ENCODE assay signal across 20 cellular contexts in the genomic region with DNA sequence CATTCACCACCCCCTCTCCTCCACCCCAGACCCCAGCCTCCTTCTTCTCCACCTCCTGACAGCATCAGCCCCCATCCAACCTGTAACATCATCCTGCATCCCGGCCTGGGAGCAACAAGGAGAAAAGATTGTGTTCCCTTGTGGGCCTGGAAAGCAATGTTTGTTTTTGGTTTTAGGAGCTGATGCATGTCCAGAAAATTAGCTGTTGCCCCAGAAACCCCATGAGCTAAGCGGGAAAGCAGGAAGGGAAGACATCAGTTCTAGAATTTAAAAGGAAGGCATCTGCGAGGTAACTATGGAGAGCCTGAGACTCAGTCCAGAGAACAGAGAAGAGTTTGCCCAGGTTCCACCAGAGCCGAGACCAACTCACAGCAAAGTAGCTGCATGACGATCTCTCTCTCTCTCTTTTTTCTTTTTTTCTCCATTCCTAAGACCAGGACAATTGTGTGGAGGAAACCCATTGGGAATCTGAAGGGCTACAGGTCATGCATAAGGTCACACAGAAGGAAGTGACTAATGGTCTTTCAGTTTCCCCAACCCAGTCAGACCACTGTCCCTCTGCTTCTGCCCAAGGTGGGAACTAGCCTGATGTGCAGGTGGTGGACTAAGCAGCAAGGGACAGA.
DNase-seq lines count a peak whose midpoint lies in the region; ATAC-seq and TF ChIP-seq lines count a peak whose summit lies in the region.
"Had no signal": no experiment of that assay in that cellular context is flagged by ENCODE, and none has a peak within 500 bp of the region (broad histone marks: within the 10 kb centered on the region; RNA-seq: fewer than 3 reads in every experiment).

No MANE protein-coding gene starts in this region.

- POLR2A ChIA-PET in PC-3 (lab: Charles Lee; ENCODE audit: unreplicated experiment): interaction anchor here (0.6 kb wide), 2 partner anchors 122 to 329 kb away, joined by 5 read pairs; no protein-coding TSS in a partner anchor
- POLR2A ChIA-PET in naive thymus-derived CD4-positive, alpha-beta T cell (lab: Charles Lee): no interaction called here

- H3F3A ChIP-seq in PC-3 (ENCODE audit: low read length, unreplicated experiment): no peaks in the 10 kb centered on the region

- intact Hi-C loops in PC-3 (cut with micrococcal nuclease) (no loop called here), esophagus muscularis mucosa (cut with DNase I) (no loop called here)
- intact Hi-C loops in naive thymus-derived CD4-positive, alpha-beta T cell (cut with micrococcal nuclease): no loop called here

- H3K36me3 ChIP-seq in PC-3 (ENCODE audit: low read depth, low read length) (no peaks in the 10 kb centered on the region), endodermal cell (ENCODE audit: control insufficient read depth, insufficient read depth, low read length) (no peaks in the 10 kb centered on the region), osteoblast (ENCODE audit: insufficient read depth, low read length) (no peaks in the 10 kb centered on the region), esophagus muscularis mucosa (no peaks in the 10 kb centered on the region), brain microvascular endothelial cell (replicated peaks) (no peaks in the 10 kb centered on the region)
- no peaks in the 10 kb centered on the region for H3K36me3 ChIP-seq in naive thymus-derived CD4-positive, alpha-beta T cell (ENCODE audit: control insufficient read depth in 2 of 3, insufficient read depth in 3 of 3, low read length in 3 of 3)
- H3K36me3 ChIP-seq: colonic mucosa, right atrium auricular region had no signal

- TF ChIP-seq EP300 in esophagus muscularis mucosa (IDR thresholded peaks at IDR 0.05): no peak

- H3K4me2 ChIP-seq in PC-3 (ENCODE audit: low read length) (no peak overlapping the region), osteoblast (ENCODE audit: insufficient read depth, low read length) (no peak overlapping the region)

- CTCF ChIA-PET in PC-3 (lab: Charles Lee): interaction anchor here (0.6 kb wide), 1 partner anchor 244 kb away, joined by 3 read pairs; no protein-coding TSS in a partner anchor
- CTCF ChIA-PET in naive thymus-derived CD4-positive, alpha-beta T cell (lab: Charles Lee): no interaction called here

- H3K4me3 Mint-ChIP-seq in endodermal cell: no peak overlapping the region
- H3K4me3 Mint-ChIP-seq in naive thymus-derived CD4-positive, alpha-beta T cell: no peak overlapping the region
- H3K4me3 Mint-ChIP-seq: activated naive CD4-positive, alpha-beta T cell treated with anti-CD3 and anti-CD28 coated beads, Interleukin-2, amount 50 U/mL, for 24 hours; activated T-cell treated with anti-CD3 and anti-CD28 coated beads, Interleukin-2, amount 50 U/mL, for 4 hours had no signal

- H4K20me1 ChIP-seq in PC-3 (ENCODE audit: low read length): no peaks in the 10 kb centered on the region
- H4K20me1 ChIP-seq in osteoblast (ENCODE audit: insufficient read depth, low read length): peaks cover 16% of the 10 kb centered on the region

- peak; percentile 62 for ATAC-seq in PC-3
- ATAC-seq in naive thymus-derived CD4-positive, alpha-beta T cell: no peak
- ATAC-seq: activated T-cell treated with anti-CD3 and anti-CD28 coated beads, Interleukin-2, amount 50 U/mL, for 4 hours had no signal

- H3K27ac ChIP-seq in PC-3 (ENCODE audit: low read length) (no peak overlapping the region), endodermal cell (ENCODE audit: low read depth, low read length) (no peak overlapping the region), osteoblast (ENCODE audit: low read depth, low read length) (no peak overlapping the region), esophagus muscularis mucosa (replicated peaks in 1 of 4) (no peak overlapping the region), brain microvascular endothelial cell (no peak overlapping the region)
- no peak overlapping the region for H3K27ac ChIP-seq in naive thymus-derived CD4-positive, alpha-beta T cell (ENCODE audit: low read depth, low read length)
- H3K27ac ChIP-seq: 22Rv1, colonic mucosa, right atrium auricular region had no signal

- peak; percentile 9 for DNase-seq in DMS79 treated with DMSO at 0.1 percent for 48 hours (lab: John Stamatoyannopoulos, UW)
- no peak for DNase-seq in DMS79 (lab: John Stamatoyannopoulos, UW)
- DNase-seq in PC-3: peak; percentile 25
- DNase-seq in endodermal cell: peak; percentile 45
- DNase-seq in osteoblast (ENCODE audit: insufficient read length, low spot score, missing footprints): peak; percentile 79
- DNase-seq in esophagus muscularis mucosa (ENCODE audit: extremely low spot score): no peak
- DNase-seq in naive thymus-derived CD4-positive, alpha-beta T cell: no peak
- no peak for DNase-seq in brain microvascular endothelial cell
- DNase-seq: activated CD4-positive, CD25-positive, alpha-beta regulatory T cell treated with anti-CD3 and anti-CD28 coated beads, Interleukin-2, amount 50 U/mL, for 72 hours; activated T-cell treated with anti-CD3 and anti-CD28 coated beads, Interleukin-2, amount 50 U/mL, for 4 hours; colonic mucosa; hippocampal formation; MV-4-11; NCI-H187 treated with DMSO at 0.1 percent for 48 hours; stimulated activated CD4-positive, alpha-beta T cell treated with anti-CD3 and anti-CD28 coated beads, Interleukin-12 subunit alpha, Interleukin-12 subunit beta, amount 100 ng/mL, for 4 hours; T1000 had no signal

- TF ChIP-seq CTCF in PC-3 (conservative IDR thresholded peaks at IDR 0.05; ENCODE audit: low read depth, low read length) (no peak), endodermal cell (conservative IDR thresholded peaks at IDR 0.05) (no peak), osteoblast (IDR thresholded peaks at IDR 0.05; ENCODE audit: extremely low read depth, low read depth, low read length) (no peak), esophagus muscularis mucosa (IDR thresholded peaks at IDR 0.05) (no peak), brain microvascular endothelial cell (IDR thresholded peaks at IDR 0.05; ENCODE audit: low read depth, low read length, missing control alignments) (no peak)

- in situ Hi-C loops in brain microvascular endothelial cell (cut with HindIII; ENCODE audit: low pct_ligation_motif_present, low sequenced_read_pairs): loop anchor here (25.0 kb wide), 1 partner anchor 231 kb away; no protein-coding TSS in a partner anchor

- H3K27me3 Mint-ChIP-seq in endodermal cell (ENCODE audit: insufficient read depth): peaks cover 4% of the 10 kb centered on the region
- no peaks in the 10 kb centered on the region for H3K27me3 Mint-ChIP-seq in naive thymus-derived CD4-positive, alpha-beta T cell
- H3K27me3 Mint-ChIP-seq: activated naive CD4-positive, alpha-beta T cell treated with anti-CD3 and anti-CD28 coated beads, Interleukin-2, amount 50 U/mL, for 24 hours had no signal

- no peaks in the 10 kb centered on the region for H3K36me3 Mint-ChIP-seq in endodermal cell (ENCODE audit: low read depth)
- H3K36me3 Mint-ChIP-seq in naive thymus-derived CD4-positive, alpha-beta T cell: peaks cover 0 to 10% (median 4%) of the 10 kb centered on the region in 5 donors

- H3K27me3 ChIP-seq in PC-3 (ENCODE audit: low read length) (no peaks in the 10 kb centered on the region), endodermal cell (ENCODE audit: control insufficient read depth, insufficient read depth, low read length, poor library complexity, severe bottlenecking) (no peaks in the 10 kb centered on the region), osteoblast (ENCODE audit: insufficient read depth, low read length) (no peaks in the 10 kb centered on the region), esophagus muscularis mucosa (no peaks in the 10 kb centered on the region), brain microvascular endothelial cell (replicated peaks) (no peaks in the 10 kb centered on the region)
- no peaks in the 10 kb centered on the region for H3K27me3 ChIP-seq in naive thymus-derived CD4-positive, alpha-beta T cell (ENCODE audit: control insufficient read depth in 2 of 2, insufficient read depth in 2 of 2, low read length in 2 of 2)
- H3K27me3 ChIP-seq: colonic mucosa, right atrium auricular region had no signal

- H3K9ac ChIP-seq in PC-3 (ENCODE audit: low read length) (no peak overlapping the region), endodermal cell (ENCODE audit: extremely low read depth, low read length, poor library complexity, severe bottlenecking) (no peak overlapping the region)

- peaks cover 17% of the 10 kb centered on the region for H3K4me1 ChIP-seq in PC-3 (ENCODE audit: insufficient read depth, low read length)
- H3K4me1 ChIP-seq in endodermal cell (ENCODE audit: control insufficient read depth, insufficient read depth, low read length): peaks cover 4% of the 10 kb centered on the region
- peaks cover 15% of the 10 kb centered on the region for H3K4me1 ChIP-seq in osteoblast (ENCODE audit: insufficient read depth, low read length)
- no peaks in the 10 kb centered on the region for H3K4me1 ChIP-seq in esophagus muscularis mucosa
- H3K4me1 ChIP-seq in naive thymus-derived CD4-positive, alpha-beta T cell (ENCODE audit: control insufficient read depth in 2 of 2, insufficient read depth in 2 of 2, low read length in 2 of 2): no peaks in the 10 kb centered on the region
- H3K4me1 ChIP-seq: colonic mucosa had no signal

- 95 to 100% methylated on average over 1 to 5 of the region's 5 CpGs for WGBS in endodermal cell (ENCODE audit: insufficient coverage in 1 of 2, insufficient read length in 1 of 2), 2 experiments
- WGBS in esophagus muscularis mucosa: 82% methylated on average over 5 of the region's 5 CpGs

- no peak overlapping the region for H3K4me3 ChIP-seq in PC-3 (ENCODE audit: low read length)
- no peak overlapping the region for H3K4me3 ChIP-seq in endodermal cell (ENCODE audit: low read length)
- no peak overlapping the region for H3K4me3 ChIP-seq in osteoblast (ENCODE audit: insufficient read depth, low read length)
- H3K4me3 ChIP-seq in esophagus muscularis mucosa: no peak overlapping the region
- H3K4me3 ChIP-seq in naive thymus-derived CD4-positive, alpha-beta T cell (ENCODE audit: low read length): no peak overlapping the region
- H3K4me3 ChIP-seq in brain microvascular endothelial cell (ENCODE audit: low read depth, low read length): no peak overlapping the region
- H3K4me3 ChIP-seq: colonic mucosa, lung, right atrium auricular region had no signal

- H3K9me2 ChIP-seq in PC-3 (replicated peaks; ENCODE audit: low read length): no peaks in the 10 kb centered on the region

- no peak for TF ChIP-seq POLR2A in esophagus muscularis mucosa (IDR thresholded peaks at IDR 0.05; ENCODE audit: low read depth)

- no peaks in the 10 kb centered on the region for H3K79me2 ChIP-seq in PC-3 (ENCODE audit: low read length)
- H3K79me2 ChIP-seq in osteoblast (ENCODE audit: insufficient read depth, low read length): no peaks in the 10 kb centered on the region

- H3K9me3 ChIP-seq in PC-3 (ENCODE audit: low read length) (no peaks in the 10 kb centered on the region), endodermal cell (ENCODE audit: control insufficient read depth, low read length) (peaks cover 11% of the 10 kb centered on the region), osteoblast (ENCODE audit: low read depth, low read length) (no peaks in the 10 kb centered on the region), esophagus muscularis mucosa (no peaks in the 10 kb centered on the region)
- H3K9me3 ChIP-seq in naive thymus-derived CD4-positive, alpha-beta T cell (ENCODE audit: control insufficient read depth in 2 of 3, low read length in 3 of 3): no peaks in the 10 kb centered on the region
- H3K9me3 ChIP-seq: colonic mucosa, right atrium auricular region had no signal

- H3K4me1 Mint-ChIP-seq in endodermal cell: peaks cover 22% of the 10 kb centered on the region
- H3K4me1 Mint-ChIP-seq in naive thymus-derived CD4-positive, alpha-beta T cell: peaks cover 0 to 9% (median 5%) of the 10 kb centered on the region in 7 donors

- no peak overlapping the region for H3K27ac Mint-ChIP-seq in endodermal cell
- no peak overlapping the region for H3K27ac Mint-ChIP-seq in naive thymus-derived CD4-positive, alpha-beta T cell
- H3K27ac Mint-ChIP-seq: activated naive CD4-positive, alpha-beta T cell treated with anti-CD3 and anti-CD28 coated beads, Interleukin-2, amount 50 U/mL, for 24 hours had no signal

- peaks cover 11% of the 10 kb centered on the region for H3K9me3 Mint-ChIP-seq in endodermal cell
- H3K9me3 Mint-ChIP-seq in naive thymus-derived CD4-positive, alpha-beta T cell: peaks cover 0 to 1% (median 0%) of the 10 kb centered on the region in 11 donors
- H3K9me3 Mint-ChIP-seq: activated naive CD4-positive, alpha-beta T cell treated with anti-CD3 and anti-CD28 coated beads, Interleukin-2, amount 50 U/mL, for 24 hours; activated T-cell treated with anti-CD3 and anti-CD28 coated beads, Interleukin-2, amount 50 U/mL, for 4 hours had no signal

- no TSS peak for BruUV-seq in PC-3 (replicated peaks; lab: Mats Ljungman, UMichigan)

- H2AFZ ChIP-seq in PC-3 (ENCODE audit: low read length) (no peak overlapping the region), osteoblast (ENCODE audit: low read length) (no peak overlapping the region)

Comparison
In these comparisons a context has a peak if more than half of its experiments do, and no peak if none do; other contexts are left out.
1. DNase-seq: peak in DMS79 treated with DMSO at 0.1 percent for 48 hours (single experiment), PC-3 (single experiment), endodermal cell (single experiment) and osteoblast (single experiment); none in DMS79 (single experiment), esophagus muscularis mucosa (single experiment), naive thymus-derived CD4-positive, alpha-beta T cell (0 of 9) and brain microvascular endothelial cell (single experiment).